In the genomic region with DNA sequence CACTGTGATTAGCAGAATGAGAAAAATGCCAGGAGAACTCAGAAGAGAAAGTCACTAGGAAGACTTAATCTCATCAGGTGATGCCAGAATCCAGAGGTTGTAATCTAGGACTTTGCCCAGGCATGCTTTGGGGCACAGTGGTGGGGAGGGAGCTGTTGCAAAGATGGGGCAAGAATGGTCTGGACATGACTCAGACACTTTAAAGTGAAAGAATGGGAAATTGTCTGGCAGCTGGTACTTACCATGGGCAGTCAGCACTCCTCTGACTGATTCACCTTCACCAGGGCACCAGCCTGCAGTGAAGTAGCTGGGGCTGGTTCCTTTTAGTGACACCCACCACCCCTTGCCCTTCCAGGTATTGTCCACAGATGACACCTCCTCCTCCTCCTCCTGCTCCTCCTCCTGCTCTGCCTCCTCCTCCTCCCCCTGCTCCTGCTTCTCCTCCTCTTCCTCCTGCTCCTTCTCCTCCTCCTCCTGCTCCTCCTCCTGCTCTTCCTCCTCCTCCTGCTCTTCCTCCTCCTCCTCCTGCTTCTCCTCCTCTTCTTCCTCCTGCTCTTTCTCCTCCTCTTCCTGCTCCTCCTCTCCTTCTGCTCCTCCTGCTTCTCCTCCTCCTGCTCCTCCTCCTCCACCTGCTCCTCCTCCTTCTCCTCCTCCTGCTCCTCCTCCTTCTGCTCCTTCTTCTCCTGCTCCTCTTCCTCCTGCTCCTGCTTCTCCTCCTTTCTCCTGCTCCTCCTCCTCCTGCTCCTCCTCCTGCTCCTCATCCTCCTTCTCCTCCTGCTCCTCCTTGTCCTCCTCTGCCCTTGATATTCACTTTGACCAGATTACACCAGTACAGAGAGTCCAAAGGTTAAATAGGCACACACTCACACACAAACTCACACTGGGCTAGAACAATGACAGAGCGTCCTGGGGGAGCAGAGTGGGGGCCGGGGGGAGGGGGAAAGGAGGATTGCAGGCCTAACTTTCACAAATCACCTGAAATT, we compare ENCODE assay signal across 8 cellular contexts. TPM values are rescaled to one million over a fixed set of nuclear protein-coding genes. Genes with fewer than 3 reads are reported as not detected.
DNase-seq lines count a peak whose midpoint lies in the region; ATAC-seq and TF ChIP-seq lines count a peak whose summit lies in the region.

Gene CHD9NB (minus strand): TSS at position 379 of the 983 bp plus-strand sequence. CDS start 8,739 bp downstream, outside the sequence.

- ATAC-seq in GM19351 (IDR thresholded peaks at IDR 0.05; ENCODE audit: unreplicated experiment): peak; percentile 16
- no peak for ATAC-seq in HG02852 (IDR thresholded peaks at IDR 0.05; ENCODE audit: unreplicated experiment)

- TF ChIP-seq CTCF in C4-2B (conservative IDR thresholded peaks at IDR 0.05) (no peak), epithelial cell of esophagus (IDR thresholded peaks at IDR 0.05; ENCODE audit: insufficient read depth, low read depth, low read length, missing control alignments) (no peak)

- peak within 1 kb of the TSS; percentile 53 for H3K4me3 ChIP-seq in epithelial cell of esophagus (ENCODE audit: low read length)

- DNase-seq in RPMI7951 (ENCODE audit: low read depth): peak; percentile 81
- peak; percentile 99 for DNase-seq in epithelial cell of esophagus (ENCODE audit: low read depth)
- DNase-seq in posterior vena cava (ENCODE audit: low spot score): peak; percentile 78
- no peak for DNase-seq in NCI-H345 treated with DMSO at 0.1 percent for 48 hours (lab: John Stamatoyannopoulos, UW; ENCODE audit: unreplicated experiment)
- no peak for DNase-seq in NCI-H526 (lab: John Stamatoyannopoulos, UW)

- peak within 1 kb of the TSS; percentile 31 for H3K27ac ChIP-seq in C4-2B

- intact Hi-C loops in posterior vena cava (cut with DNase I): loop anchor here in 1 of 2 donors (10.0 kb wide), 2 partner anchors 72 to 162 kb away; no protein-coding TSS in a partner anchor

RNA-seq across cellular contexts. Expression of gene CHD9NB, which starts in this region (rescaled TPM):
- not detected in 2 replicates for total RNA-seq in RPMI7951 (2014; rRNA removed; shearing (Covaris generic))
- 1 to 10 TPM; 1.0 to 3.2 TPM for total RNA-seq in posterior vena cava

Comparison
In these comparisons a context has a peak if more than half of its experiments do, and no peak if none do; other contexts are left out.
1. Peak in DNase-seq in RPMI7951; RNA of the gene not detected or under 1 TPM.
2. DNase-seq: peak in epithelial cell of esophagus (single experiment) and posterior vena cava (single experiment); none in NCI-H345 treated with DMSO at 0.1 percent for 48 hours (single experiment) and NCI-H526 (0 of 2).